Comparison of ENCODE assay signal across 9 cellular contexts in genomic region chr11:80727315-80727714, GRCh38.
DNase-seq lines count a peak whose midpoint lies in the region; ATAC-seq and TF ChIP-seq lines count a peak whose summit lies in the region.
"Had no signal": no experiment of that assay in that cellular context is flagged by ENCODE, and none has a peak within 500 bp of the region (broad histone marks: within the 10 kb centered on the region; RNA-seq: fewer than 3 reads in every experiment).

No MANE protein-coding gene starts in this region.

- no peaks in the 10 kb centered on the region for H3K4me1 Mint-ChIP-seq in stimulated activated memory B cell treated with anti-CD40 and anti-IgM and Interleukin-4, amounts not matched to agents 10 μg/mL and 1 μg/mL and 100 μg/mL, for 72 hours

- no peak overlapping the region for H3K4me3 ChIP-seq in NB4 (ENCODE audit: low read depth, low read length)

- TF ChIP-seq CTCF in NB4 (IDR thresholded peaks at IDR 0.05; ENCODE audit: low read depth, low read length): no peak

- DNase-seq in H4 (ENCODE audit: low spot score) (peak; percentile 26), NB4 (ENCODE audit: low read depth) (peak; percentile 5), globus pallidus (ENCODE audit: low spot score) (peak; percentile 3), KG1 (lab: John Stamatoyannopoulos, UW) (no peak), HUDEP-2 (lab: John Stamatoyannopoulos, UW; ENCODE audit: unreplicated experiment in 76 of 76) (no peak), DMS79 treated with DMSO at 0.1 percent for 48 hours (lab: John Stamatoyannopoulos, UW) (no peak)

- TF ChIP-seq POLR2A in NB4 (IDR thresholded peaks at IDR 0.05; ENCODE audit: extremely low read depth, insufficient read length): no peak

- ATAC-seq in GM18511 (IDR thresholded peaks at IDR 0.05; ENCODE audit: unreplicated experiment): peak; percentile 87
- ATAC-seq in stimulated activated memory B cell treated with anti-CD40 and anti-IgM and Interleukin-4, amounts not matched to agents 10 μg/mL and 1 μg/mL and 100 μg/mL, for 72 hours: no peak

- no peaks in the 10 kb centered on the region for H3K36me3 Mint-ChIP-seq in stimulated activated memory B cell treated with anti-CD40 and anti-IgM and Interleukin-4, amounts not matched to agents 10 μg/mL and 1 μg/mL and 100 μg/mL, for 72 hours
- H3K36me3 Mint-ChIP-seq: IgD-negative memory B cell had no signal

- no peaks in the 10 kb centered on the region for H3K9me3 Mint-ChIP-seq in stimulated activated memory B cell treated with anti-CD40 and anti-IgM and Interleukin-4, amounts not matched to agents 10 μg/mL and 1 μg/mL and 100 μg/mL, for 72 hours
- H3K9me3 Mint-ChIP-seq: IgD-negative memory B cell had no signal

- H3K4me3 Mint-ChIP-seq in stimulated activated memory B cell treated with anti-CD40 and anti-IgM and Interleukin-4, amounts not matched to agents 10 μg/mL and 1 μg/mL and 100 μg/mL, for 72 hours: no peak overlapping the region
- H3K4me3 Mint-ChIP-seq: IgD-negative memory B cell had no signal

- H3K27me3 Mint-ChIP-seq in stimulated activated memory B cell treated with anti-CD40 and anti-IgM and Interleukin-4, amounts not matched to agents 10 μg/mL and 1 μg/mL and 100 μg/mL, for 72 hours: no peaks in the 10 kb centered on the region
- H3K27me3 Mint-ChIP-seq: IgD-negative memory B cell had no signal

- H3K27ac Mint-ChIP-seq in stimulated activated memory B cell treated with anti-CD40 and anti-IgM and Interleukin-4, amounts not matched to agents 10 μg/mL and 1 μg/mL and 100 μg/mL, for 72 hours: no peak overlapping the region

Comparison
In these comparisons a context has a peak if more than half of its experiments do, and no peak if none do; other contexts are left out.
1. DNase-seq: peak in H4 (single experiment), NB4 (single experiment) and globus pallidus (single experiment); none in KG1 (single experiment), HUDEP-2 (0 of 76) and DMS79 treated with DMSO at 0.1 percent for 48 hours (single experiment).